8 cellular contexts compared by ENCODE assay signal in genomic region chr5:178205749-178206047, GRCh38. TPM values are rescaled to one million over a fixed set of nuclear protein-coding genes. Genes with fewer than 3 reads are reported as not detected.
DNase-seq lines count a peak whose midpoint lies in the region; ATAC-seq and TF ChIP-seq lines count a peak whose summit lies in the region.

No MANE protein-coding gene starts in this region.

- H3K9me3 ChIP-seq in heart left ventricle (no peaks in the 10 kb centered on the region), breast epithelium (no peaks in the 10 kb centered on the region), mesodermal cell (ENCODE audit: control insufficient read depth, low read length) (no peaks in the 10 kb centered on the region)

- H3K4me3 ChIP-seq in heart left ventricle = peak overlapping the region; percentile 66 to 100 (median 92)
- peak overlapping the region; percentile 88 to 99 (median 94) for H3K4me3 ChIP-seq in breast epithelium
- H3K4me3 ChIP-seq in mesodermal cell (ENCODE audit: extremely low read depth, insufficient read depth, low read length, poor library complexity, severe bottlenecking) = peak overlapping the region; percentile 90
- peak overlapping the region; percentile 95 for H3K4me3 ChIP-seq in urinary bladder (ENCODE audit: low read depth, low read length)

- H3K27me3 ChIP-seq in heart left ventricle (no peaks in the 10 kb centered on the region), breast epithelium (no peaks in the 10 kb centered on the region)

- H3K36me3 ChIP-seq in heart left ventricle = peaks cover 5 to 53% (median 46%) of the 10 kb centered on the region in 9 donors
- H3K36me3 ChIP-seq in breast epithelium = peaks cover 13% of the 10 kb centered on the region
- H3K36me3 ChIP-seq in mesodermal cell (ENCODE audit: control insufficient read depth, insufficient read depth, low read length) = peaks cover 54% of the 10 kb centered on the region
- H3K36me3 ChIP-seq in urinary bladder (ENCODE audit: insufficient read depth) = peaks cover 6% of the 10 kb centered on the region

- no peak for ATAC-seq in heart left ventricle
- no peak for ATAC-seq in left cardiac atrium

- peak overlapping the region in 10 of 12 donors; percentile 71 to 97 (median 94) for H3K27ac ChIP-seq in heart left ventricle
- H3K27ac ChIP-seq in breast epithelium = peak overlapping the region; percentile 89 to 92
- peak overlapping the region; percentile 36 for H3K27ac ChIP-seq in mesodermal cell (ENCODE audit: low read depth, low read length, severe bottlenecking)
- H3K27ac ChIP-seq in urinary bladder (ENCODE audit: low read depth) = no peak overlapping the region

- intact Hi-C loops in heart left ventricle (cut with DNase I) = loop anchor here in 1 of 10 donors (2.0 kb wide), 1 partner anchor 23 kb away; no protein-coding TSS in a partner anchor
- intact Hi-C loops in left cardiac atrium (cut with DNase I) = no loop called here
- intact Hi-C loops in breast epithelium (cut with DNase I; ENCODE audit: low total_unique reads) = no loop called here

- H3K4me1 ChIP-seq in heart left ventricle (peaks cover 11 to 42% (median 24%) of the 10 kb centered on the region in 12 donors), breast epithelium (peaks cover 11 to 17% of the 10 kb centered on the region in 2 donors), mesodermal cell (ENCODE audit: control insufficient read depth, insufficient read depth, low read length, poor library complexity, severe bottlenecking) (peaks cover 15% of the 10 kb centered on the region), urinary bladder (ENCODE audit: insufficient read depth) (no peaks in the 10 kb centered on the region)

- no peak for TF ChIP-seq POLR2A in heart left ventricle (IDR thresholded peaks at IDR 0.05)
- TF ChIP-seq POLR2A in breast epithelium (IDR thresholded peaks at IDR 0.05) = no peak

- DNase-seq in heart left ventricle (peak in 1 of 5 donors; percentile 1), left cardiac atrium (no peak), breast epithelium (ENCODE audit: low spot score in 2 of 2) (no peak), amygdala (lab: John Stamatoyannopoulos, UW) (no peak), mesenteric fat pad (ENCODE audit: low spot score) (no peak), dermis blood vessel endothelial cell (no peak)

- 11 to 14% (median 12%) methylated on average over 5 of the region's 5 CpGs for WGBS in heart left ventricle, 4 donors
- WGBS in mesodermal cell (ENCODE audit: insufficient coverage in 2 of 2), 2 experiments = 4 to 7% methylated on average over 3 to 5 of the region's 5 CpGs
- WGBS in urinary bladder = 8% methylated on average over 5 of the region's 5 CpGs

- TF ChIP-seq CTCF in heart left ventricle (IDR thresholded peaks at IDR 0.05) (no peak), breast epithelium (IDR thresholded peaks at IDR 0.05) (no peak)

RNA-seq across cellular contexts. Expression of gene HNRNPAB, which starts 1.4 kb away (rescaled TPM):
- total RNA-seq in heart left ventricle (100 to 1,000 TPM in 3 of 9 donors, 10 to 100 TPM in 6; 64.2 to 139 (median 85.7) TPM), left cardiac atrium (100 to 1,000 TPM in 1 of 2 donors, 10 to 100 TPM in 1; 81.3 to 141 TPM), breast epithelium (10 to 100 TPM; 56.3 to 90.5 (median 68.9) TPM), urinary bladder (46.3 TPM), mesenteric fat pad (186 TPM), dermis blood vessel endothelial cell (55.0 and 64.6 TPM in 2 replicates)
- polyA plus RNA-seq in heart left ventricle (100 to 1,000 TPM; 109 to 150 TPM), urinary bladder (109 TPM)
- 177 TPM for polyA plus RNA-seq in mesodermal cell (2013, experiment 1 of 2)
- 160 TPM for polyA plus RNA-seq in mesodermal cell (2013, experiment 2 of 2)

RNA-seq across cellular contexts. Expression of gene GMCL2, which starts 18.5 kb away (rescaled TPM):
- total RNA-seq in heart left ventricle = not detected
- polyA plus RNA-seq in heart left ventricle = not detected
- total RNA-seq in left cardiac atrium = not detected
- not detected for total RNA-seq in breast epithelium
- polyA plus RNA-seq in mesodermal cell (2013, experiment 1 of 2) = not detected
- not detected for polyA plus RNA-seq in mesodermal cell (2013, experiment 2 of 2)
- total RNA-seq in urinary bladder = 0.16 TPM
- not detected for polyA plus RNA-seq in urinary bladder
- total RNA-seq in mesenteric fat pad = not detected
- total RNA-seq in dermis blood vessel endothelial cell = not detected in 2 replicates

RNA-seq across cellular contexts. Expression of gene PHYKPL, which starts 26.9 kb away (rescaled TPM):
- 10 to 100 TPM; 33.3 to 56.2 (median 38.6) TPM for total RNA-seq in heart left ventricle
- 10 to 100 TPM; 21.3 to 41.8 TPM for polyA plus RNA-seq in heart left ventricle
- total RNA-seq in left cardiac atrium = 10 to 100 TPM; 43.6 to 53.5 TPM
- 10 to 100 TPM; 63.4 to 94.1 (median 77.7) TPM for total RNA-seq in breast epithelium
- 38.6 TPM for polyA plus RNA-seq in mesodermal cell (2013, experiment 1 of 2)
- polyA plus RNA-seq in mesodermal cell (2013, experiment 2 of 2) = 35.5 TPM
- 49.1 TPM for total RNA-seq in urinary bladder
- 40.3 TPM for polyA plus RNA-seq in urinary bladder
- total RNA-seq in mesenteric fat pad = 144 TPM
- 42.9 and 44.2 TPM in 2 replicates for total RNA-seq in dermis blood vessel endothelial cell

RNA-seq across cellular contexts. Expression of gene NHP2, which starts 52.0 kb away (rescaled TPM):
- total RNA-seq in heart left ventricle (100 to 1,000 TPM in 3 of 9 donors, 10 to 100 TPM in 6; 60.9 to 196 (median 75.2) TPM), left cardiac atrium (10 to 100 TPM; 78.3 to 89.5 TPM), breast epithelium (100 to 1,000 TPM; 148 to 256 (median 220) TPM), urinary bladder (44.0 TPM), mesenteric fat pad (99.2 TPM), dermis blood vessel endothelial cell (148 and 175 TPM in 2 replicates)
- polyA plus RNA-seq in heart left ventricle (100 to 1,000 TPM in 1 of 2 donors, 10 to 100 TPM in 1; 92.0 to 320 TPM), urinary bladder (203 TPM)
- polyA plus RNA-seq in mesodermal cell (2013, experiment 1 of 2) = 167 TPM
- 149 TPM for polyA plus RNA-seq in mesodermal cell (2013, experiment 2 of 2)
